In the genomic region with DNA sequence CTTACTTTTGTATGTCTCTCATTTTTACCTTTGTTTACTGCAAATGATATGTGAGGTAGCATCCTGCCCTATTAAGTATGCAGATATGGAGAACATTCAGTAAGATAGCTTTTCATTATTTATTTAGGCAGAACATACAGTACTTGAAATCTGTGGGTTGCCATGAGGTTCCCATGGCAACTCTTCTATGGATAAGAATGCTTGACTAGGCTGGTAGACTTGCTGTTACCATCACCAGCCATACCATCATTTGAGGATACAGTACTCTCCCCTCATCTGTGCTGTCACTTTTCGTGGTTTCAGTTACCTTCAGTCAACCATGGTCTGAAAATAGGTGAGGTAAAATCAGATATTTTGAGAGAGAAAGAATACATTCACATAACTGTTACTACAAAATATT, we compare ENCODE assay signal across 14 cellular contexts.
DNase-seq lines count a peak whose midpoint lies in the region; ATAC-seq lines count a peak whose summit lies in the region.
"Had no signal": no experiment of that assay in that cellular context is flagged by ENCODE, and none has a peak within 500 bp of the region (broad histone marks: within the 10 kb centered on the region; RNA-seq: fewer than 3 reads in every experiment).

No MANE protein-coding gene starts in this region.

- peak; percentile 9 for DNase-seq in DMS79 (lab: John Stamatoyannopoulos, UW)
- no peak for DNase-seq in DMS79 treated with DMSO at 0.1 percent for 48 hours (lab: John Stamatoyannopoulos, UW)
- no peak for DNase-seq in memory B cell (ENCODE audit: low spot score in 2 of 2)
- DNase-seq in hepatic stellate cell (ENCODE audit: low spot score) = no peak
- DNase-seq in KG1 (lab: John Stamatoyannopoulos, UW) = no peak
- no peak for DNase-seq in nucleus accumbens (lab: John Stamatoyannopoulos, UW)
- DNase-seq: activated T-cell treated with anti-CD3 and anti-CD28 coated beads, Interleukin-2, amount 50 U/mL, for 72 hours; stimulated activated CD4-positive, alpha-beta T cell treated with anti-CD3 and anti-CD28 coated beads, Interleukin-4, amount 100 ng/mL, for 4 hours; T1000 had no signal

- H3K36me3 Mint-ChIP-seq in memory B cell = no peaks in the 10 kb centered on the region
- H3K36me3 Mint-ChIP-seq: brain had no signal

- H3K9me3 Mint-ChIP-seq in memory B cell = no peaks in the 10 kb centered on the region
- H3K9me3 Mint-ChIP-seq: activated T-cell treated with anti-CD3 and anti-CD28 coated beads, Interleukin-2, amount 50 U/mL, for 72 hours; brain had no signal

- ATAC-seq in GM21619 (IDR thresholded peaks at IDR 0.05; ENCODE audit: unreplicated experiment) (peak; percentile 54), HG03159 (IDR thresholded peaks at IDR 0.05; ENCODE audit: unreplicated experiment) (peak; percentile 67), memory B cell (ENCODE audit: low read depth) (peak; percentile 43)
- ATAC-seq: A549; activated T-cell treated with anti-CD3 and anti-CD28 coated beads, Interleukin-2, amount 50 U/mL, for 72 hours; esophagus mucosa had no signal

- H3K4me1 Mint-ChIP-seq in memory B cell = peaks cover 16% of the 10 kb centered on the region

- H3K27ac Mint-ChIP-seq in memory B cell = peak overlapping the region; percentile 43
- H3K27ac Mint-ChIP-seq: activated T-cell treated with anti-CD3 and anti-CD28 coated beads, Interleukin-2, amount 50 U/mL, for 72 hours had no signal

- no peaks in the 10 kb centered on the region for H3K27me3 Mint-ChIP-seq in memory B cell
- H3K27me3 Mint-ChIP-seq: brain had no signal

- H3K4me3 Mint-ChIP-seq in memory B cell = no peak overlapping the region
- H3K4me3 Mint-ChIP-seq: activated T-cell treated with anti-CD3 and anti-CD28 coated beads, Interleukin-2, amount 50 U/mL, for 72 hours; brain had no signal
